ENCODE assay signal across 8 cellular contexts in genomic region chr9:137138701-137139467, GRCh38. TPM values are rescaled to one million over a fixed set of nuclear protein-coding genes. Genes with fewer than 3 reads are reported as not detected.
DNase-seq lines count a peak whose midpoint lies in the region; ATAC-seq and TF ChIP-seq lines count a peak whose summit lies in the region.

Gene GRIN1 (plus strand): TSS chr9:137139154. CDS start chr9:137139487, 333 bp downstream.

- TF ChIP-seq POLR2A in body of pancreas (IDR thresholded peaks at IDR 0.05), result no peak

- no peaks in the 10 kb centered on the region for H3K36me3 ChIP-seq in body of pancreas (replicated peaks in 1 of 2; ENCODE audit: insufficient read depth in 1 of 2, low read depth in 2 of 2)

- TF ChIP-seq CTCF in body of pancreas (IDR thresholded peaks at IDR 0.05), result no peak

- H3K4me3 ChIP-seq in body of pancreas, result no peak within 1 kb of the TSS

- H3K27me3 ChIP-seq in body of pancreas, result peaks cover 0 to 27% of the 10 kb centered on the region in 2 donors

- peaks cover 8% of the 10 kb centered on the region for H3K4me1 ChIP-seq in body of pancreas

- H3K9me3 ChIP-seq in body of pancreas, result no peaks in the 10 kb centered on the region

- 5% methylated on average over 81 of the region's 105 CpGs; no CpG with 5 or more reads in 1 of the 2 donors for WGBS in body of pancreas, 2 donors

- DNase-seq in stimulated activated CD4-positive, alpha-beta T cell treated with anti-CD3 and anti-CD28 coated beads, Interleukin-4, amount 100 ng/mL, for 1 hour, result peak; percentile 40
- no peak for DNase-seq in stimulated activated CD4-positive, alpha-beta T cell treated with anti-CD3 and anti-CD28 coated beads, Interleukin-2, amount 100 ng/mL, for 48 hours
- peak in 3 of 4 donors; percentile 49 to 64 (median 54) for DNase-seq in body of pancreas
- peak; percentile 85 for DNase-seq in left kidney (ENCODE audit: low read depth, low spot score)
- DNase-seq in NCI-H524 treated with DMSO at 0.1 percent for 48 hours (lab: John Stamatoyannopoulos, UW), result no peak
- no peak for DNase-seq in dedifferentiated amniotic fluid mesenchymal stem cell (ENCODE audit: extremely low spot score)
- DNase-seq in globus pallidus (ENCODE audit: low spot score), result no peak

- ATAC-seq in body of pancreas, result peak; percentile 84
- no peak for ATAC-seq in HG03521 (IDR thresholded peaks at IDR 0.05; ENCODE audit: unreplicated experiment)

- intact Hi-C loops in body of pancreas (cut with DNase I), result no loop called here

- H3K27ac ChIP-seq in body of pancreas, result no peak within 1 kb of the TSS

RNA-seq across cellular contexts. Expression of gene GRIN1, which starts in this region (rescaled TPM):
- not detected for total RNA-seq in body of pancreas

Comparison
In these comparisons a context has a peak if more than half of its experiments do, and no peak if none do; other contexts are left out.
1. DNase-seq: peak in stimulated activated CD4-positive, alpha-beta T cell treated with anti-CD3 and anti-CD28 coated beads, Interleukin-4, amount 100 ng/mL, for 1 hour (single experiment) and left kidney (single experiment); none in stimulated activated CD4-positive, alpha-beta T cell treated with anti-CD3 and anti-CD28 coated beads, Interleukin-2, amount 100 ng/mL, for 48 hours (0 of 2), NCI-H524 treated with DMSO at 0.1 percent for 48 hours (single experiment), dedifferentiated amniotic fluid mesenchymal stem cell (single experiment) and globus pallidus (single experiment).
2. Peak in DNase-seq and ATAC-seq in body of pancreas; RNA of the gene not detected or under 1 TPM.